Comparison of ENCODE assay signal across 8 cellular contexts in the genomic region with DNA sequence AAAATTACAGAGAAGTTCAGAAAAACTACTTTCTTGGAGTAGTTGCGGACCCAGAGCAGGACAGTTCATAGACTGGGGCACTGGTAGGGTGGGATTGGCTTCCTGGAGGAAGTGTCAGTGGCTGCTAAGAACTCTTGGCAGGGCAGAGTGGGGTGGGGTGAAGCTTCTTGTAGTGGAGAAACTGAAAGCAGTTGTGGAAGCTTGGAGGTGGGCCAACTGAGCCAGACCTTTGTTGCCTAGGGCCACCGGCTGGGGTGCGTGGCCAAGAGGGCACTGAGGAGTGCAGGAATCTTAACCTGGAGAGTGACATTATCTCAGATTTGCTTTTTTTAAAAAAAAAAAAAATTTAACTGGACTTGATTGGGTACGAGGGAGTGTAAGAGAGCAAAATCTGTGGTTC. TPM values are rescaled to one million over a fixed set of nuclear protein-coding genes. Genes with fewer than 3 reads are reported as not detected.
DNase-seq lines count a peak whose midpoint lies in the region; ATAC-seq and TF ChIP-seq lines count a peak whose summit lies in the region.

No MANE protein-coding gene starts in this region.

- 18% methylated on average over 4 of the region's 4 CpGs for WGBS in thymus

- H3K36me3 ChIP-seq in muscle layer of duodenum (ENCODE audit: control insufficient read depth in 1 of 2, insufficient read depth in 2 of 2, low read length in 2 of 2) (no peaks in the 10 kb centered on the region), thymus (ENCODE audit: control insufficient read depth, insufficient read depth) (peaks cover 10% of the 10 kb centered on the region)

- ATAC-seq in GM18861 (IDR thresholded peaks at IDR 0.05; ENCODE audit: unreplicated experiment) = peak; percentile 24
- peak; percentile 23 for ATAC-seq in HG03135 (IDR thresholded peaks at IDR 0.05; ENCODE audit: unreplicated experiment)

- H3K4me1 ChIP-seq in muscle layer of duodenum (ENCODE audit: control insufficient read depth in 1 of 2, insufficient read depth in 2 of 2, low read length in 2 of 2) (peaks cover 15 to 36% of the 10 kb centered on the region in 2 donors), thymus (ENCODE audit: control insufficient read depth, insufficient read depth, low read length) (peaks cover 48% of the 10 kb centered on the region)

- peak overlapping the region; percentile 53 for H3K4me3 ChIP-seq in coronary artery
- peak overlapping the region; percentile 14 to 45 for H3K4me3 ChIP-seq in muscle layer of duodenum (ENCODE audit: low read depth in 1 of 2, low read length in 2 of 2)
- H3K4me3 ChIP-seq in thymus (ENCODE audit: low read length) = peak overlapping the region; percentile 43

- H3K27ac ChIP-seq in VCaP = peak overlapping the region; percentile 64
- peak overlapping the region; percentile 55 to 76 for H3K27ac ChIP-seq in coronary artery
- H3K27ac ChIP-seq in muscle layer of duodenum (ENCODE audit: low read length) = peak overlapping the region; percentile 67
- H3K27ac ChIP-seq in thymus (ENCODE audit: low read depth) = peak overlapping the region; percentile 91

- H3K27me3 ChIP-seq in muscle layer of duodenum (ENCODE audit: low read depth, low read length) = no peaks in the 10 kb centered on the region
- H3K27me3 ChIP-seq in thymus (ENCODE audit: control insufficient read depth, insufficient read depth) = no peaks in the 10 kb centered on the region

- H3K9me3 ChIP-seq in muscle layer of duodenum (ENCODE audit: control insufficient read depth in 1 of 2, low read length in 2 of 2) = no peaks in the 10 kb centered on the region
- H3K9me3 ChIP-seq in thymus (ENCODE audit: control insufficient read depth) = no peaks in the 10 kb centered on the region

- no peak for DNase-seq in coronary artery (ENCODE audit: low spot score)
- no peak for DNase-seq in NCI-H2107 treated with DMSO at 0.1 percent for 48 hours (lab: John Stamatoyannopoulos, UW; ENCODE audit: unreplicated experiment)
- DNase-seq in NCI-H1092 (lab: John Stamatoyannopoulos, UW) = no peak

- TF ChIP-seq CTCF in VCaP (conservative IDR thresholded peaks at IDR 0.05) (no peak), coronary artery (IDR thresholded peaks at IDR 0.05) (no peak)

RNA-seq across cellular contexts. Expression of gene KAT2B, which starts 3.2 kb away (rescaled TPM):
- polyA plus RNA-seq in thymus = 38.4 TPM

RNA-seq across cellular contexts. Expression of gene PP2D1, which starts 31.3 kb away (rescaled TPM):
- polyA plus RNA-seq in thymus = not detected
